Comparison of ENCODE assay signal across 14 cellular contexts in the genomic region with DNA sequence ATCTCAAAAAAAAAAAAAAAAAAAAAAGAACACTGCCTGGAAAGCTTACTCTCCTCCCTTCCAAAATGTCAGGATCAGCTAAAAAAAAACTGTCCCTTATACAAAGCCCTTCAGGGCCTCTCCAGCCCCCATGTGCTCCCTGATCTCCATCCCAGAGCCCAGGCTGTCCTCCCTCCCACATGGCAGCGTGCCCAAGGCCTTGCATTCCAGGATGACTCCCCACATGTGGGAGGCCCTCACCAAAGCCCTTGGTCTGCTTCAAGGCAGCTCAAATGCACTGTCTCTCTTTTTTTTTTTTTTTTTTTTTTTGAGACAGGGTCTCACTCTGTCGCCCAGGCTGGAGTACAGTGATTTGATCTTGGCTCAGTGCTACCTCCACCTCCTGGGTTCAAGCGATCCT. TPM values are rescaled to one million over a fixed set of nuclear protein-coding genes. Genes with fewer than 3 reads are reported as not detected.
DNase-seq lines count a peak whose midpoint lies in the region; ATAC-seq and TF ChIP-seq lines count a peak whose summit lies in the region.
"Had no signal": no experiment of that assay in that cellular context is flagged by ENCODE, and none has a peak within 500 bp of the region (broad histone marks: within the 10 kb centered on the region; RNA-seq: fewer than 3 reads in every experiment).

No MANE protein-coding gene starts in this region.

- peaks cover 10% of the 10 kb centered on the region for H3K4me1 ChIP-seq in NT2/D1 (ENCODE audit: insufficient read depth, insufficient read length)

- H3K4me3 ChIP-seq in NT2/D1 (ENCODE audit: insufficient read length, low read depth) = no peak overlapping the region
- H3K4me3 ChIP-seq: right atrium auricular region had no signal

- no peaks in the 10 kb centered on the region for H3K9me3 ChIP-seq in NT2/D1 (ENCODE audit: insufficient read depth, low read length)
- H3K9me3 ChIP-seq: right atrium auricular region had no signal

- ATAC-seq in stimulated activated naive B cell treated with anti-CD40 and anti-IgM and Interleukin-4, amounts not matched to agents 10 μg/mL and 1 μg/mL and 100 μg/mL, for 72 hours (replicated peaks) = no peak
- ATAC-seq: CD8-positive, alpha-beta T cell; left cardiac atrium; stimulated activated naive CD8-positive, alpha-beta T cell treated with anti-CD3 and anti-CD28 coated beads, Interleukin-15, amount 100 ng/mL, for 72 hours had no signal

- TF ChIP-seq CTCF in progenitor cell of endocrine pancreas (IDR thresholded peaks at IDR 0.05; ENCODE audit: unreplicated experiment) = no peak

- H3K27ac Mint-ChIP-seq in progenitor cell of endocrine pancreas = peak overlapping the region; percentile 56
- no peak overlapping the region for H3K27ac Mint-ChIP-seq in stimulated activated naive B cell treated with anti-CD40 and anti-IgM and Interleukin-4, amounts not matched to agents 10 μg/mL and 1 μg/mL and 100 μg/mL, for 72 hours
- H3K27ac Mint-ChIP-seq: CD8-positive, alpha-beta T cell; stimulated activated naive CD8-positive, alpha-beta T cell treated with anti-CD3 and anti-CD28 coated beads, Interleukin-15, amount 100 ng/mL, for 72 hours had no signal

- H3K36me3 Mint-ChIP-seq in progenitor cell of endocrine pancreas (ENCODE audit: insufficient read depth) = no peaks in the 10 kb centered on the region
- peaks cover 0 to 2% of the 10 kb centered on the region in 2 donors for H3K36me3 Mint-ChIP-seq in stimulated activated naive B cell treated with anti-CD40 and anti-IgM and Interleukin-4, amounts not matched to agents 10 μg/mL and 1 μg/mL and 100 μg/mL, for 72 hours

- H3K9ac ChIP-seq in NT2/D1 (ENCODE audit: insufficient read length, low read depth) = peak overlapping the region; percentile 37

- no peaks in the 10 kb centered on the region for H3K27me3 Mint-ChIP-seq in progenitor cell of endocrine pancreas
- no peaks in the 10 kb centered on the region for H3K27me3 Mint-ChIP-seq in stimulated activated naive B cell treated with anti-CD40 and anti-IgM and Interleukin-4, amounts not matched to agents 10 μg/mL and 1 μg/mL and 100 μg/mL, for 72 hours
- H3K27me3 Mint-ChIP-seq: stimulated activated naive CD8-positive, alpha-beta T cell treated with anti-CD3 and anti-CD28 coated beads, Interleukin-15, amount 100 ng/mL, for 72 hours had no signal

- H3K4me1 Mint-ChIP-seq in progenitor cell of endocrine pancreas (ENCODE audit: low read depth) = peaks cover 24% of the 10 kb centered on the region
- H3K4me1 Mint-ChIP-seq in stimulated activated naive B cell treated with anti-CD40 and anti-IgM and Interleukin-4, amounts not matched to agents 10 μg/mL and 1 μg/mL and 100 μg/mL, for 72 hours = peaks cover 18 to 27% of the 10 kb centered on the region in 2 donors

- H3K27me3 ChIP-seq in NT2/D1 (ENCODE audit: insufficient read depth, insufficient read length) = peaks cover 5% of the 10 kb centered on the region
- H3K27me3 ChIP-seq: right atrium auricular region had no signal

- no peaks in the 10 kb centered on the region for H3K9me3 Mint-ChIP-seq in progenitor cell of endocrine pancreas (ENCODE audit: low read depth)
- H3K9me3 Mint-ChIP-seq in stimulated activated naive B cell treated with anti-CD40 and anti-IgM and Interleukin-4, amounts not matched to agents 10 μg/mL and 1 μg/mL and 100 μg/mL, for 72 hours = no peaks in the 10 kb centered on the region
- H3K9me3 Mint-ChIP-seq: CD8-positive, alpha-beta T cell; stimulated activated naive CD8-positive, alpha-beta T cell treated with anti-CD3 and anti-CD28 coated beads, Interleukin-15, amount 100 ng/mL, for 72 hours had no signal

- H3K4me3 Mint-ChIP-seq in progenitor cell of endocrine pancreas (ENCODE audit: low read depth) = no peak overlapping the region
- H3K4me3 Mint-ChIP-seq in stimulated activated naive B cell treated with anti-CD40 and anti-IgM and Interleukin-4, amounts not matched to agents 10 μg/mL and 1 μg/mL and 100 μg/mL, for 72 hours = no peak overlapping the region

- DNase-seq in GM04503 (ENCODE audit: low read depth) (peak; percentile 22), NT2/D1 (ENCODE audit: low read depth, low spot score) (no peak), fibroblast of peridontal ligament (ENCODE audit: extremely low read depth) (peak; percentile 47), progenitor cell of endocrine pancreas (ENCODE audit: low spot score, unreplicated experiment) (no peak), dermis blood vessel endothelial cell (no peak), GDM1 (lab: John Stamatoyannopoulos, UW) (no peak)
- DNase-seq in stimulated activated naive B cell treated with anti-CD40 and anti-IgM and Interleukin-4, amounts not matched to agents 10 μg/mL and 1 μg/mL and 100 μg/mL, for 72 hours = no peak
- DNase-seq: activated CD4-positive, CD25-positive, alpha-beta regulatory T cell; activated T-cell treated with anti-CD3 and anti-CD28 coated beads for 4 hours; anterior cingulate cortex; CD8-positive, alpha-beta T cell; left cardiac atrium; stimulated activated naive CD8-positive, alpha-beta T cell treated with anti-CD3 and anti-CD28 coated beads, Interleukin-15, amount 100 ng/mL, for 72 hours had no signal

- peaks cover 45% of the 10 kb centered on the region for H3K36me3 ChIP-seq in NT2/D1 (ENCODE audit: insufficient read depth, insufficient read length, low read length)
- H3K36me3 ChIP-seq: right atrium auricular region had no signal

RNA-seq across cellular contexts. Expression of gene FDXR, which starts 2.3 kb away (rescaled TPM):
- 16.9 and 18.2 TPM in 2 replicates for total RNA-seq in progenitor cell of endocrine pancreas
- total RNA-seq in dermis blood vessel endothelial cell = 36.2 and 59.5 TPM in 2 replicates

RNA-seq across cellular contexts. Expression of gene GRIN2C, which starts 10.8 kb away (rescaled TPM):
- total RNA-seq in progenitor cell of endocrine pancreas (0.57 and 0.84 TPM in 2 replicates), dermis blood vessel endothelial cell (0.14 and 0.17 TPM in 2 replicates)
- total RNA-seq: CD8-positive, alpha-beta T cell had no signal

RNA-seq across cellular contexts. Expression of gene FADS6, which starts 22.9 kb away (rescaled TPM):
- total RNA-seq in progenitor cell of endocrine pancreas (0.14 and 0.42 TPM in 2 replicates), dermis blood vessel endothelial cell (0.05 TPM in 1 of 2 replicates, not detected in the other)
- total RNA-seq: CD8-positive, alpha-beta T cell; left cardiac atrium; right atrium auricular region had no signal

RNA-seq across cellular contexts. Expression of gene USH1G, which starts 52.5 kb away (rescaled TPM):
- total RNA-seq in progenitor cell of endocrine pancreas = 0.18 and 0.19 TPM in 2 replicates
- total RNA-seq in dermis blood vessel endothelial cell = not detected in 2 replicates
- total RNA-seq: CD8-positive, alpha-beta T cell had no signal

RNA-seq across cellular contexts. Expression of gene OTOP2, which starts 53.6 kb away (rescaled TPM):
- total RNA-seq in progenitor cell of endocrine pancreas (not detected in 2 replicates), dermis blood vessel endothelial cell (not detected in 2 replicates)
- total RNA-seq: CD8-positive, alpha-beta T cell; left cardiac atrium; right atrium auricular region had no signal

Comparison
In these comparisons a context has a peak if more than half of its experiments do, and no peak if none do; other contexts are left out.
1. DNase-seq: peak in GM04503 (single experiment) and fibroblast of peridontal ligament (single experiment); none in NT2/D1 (single experiment), progenitor cell of endocrine pancreas (single experiment), dermis blood vessel endothelial cell (single experiment), stimulated activated naive B cell treated with anti-CD40 and anti-IgM and Interleukin-4, amounts not matched to agents 10 μg/mL and 1 μg/mL and 100 μg/mL, for 72 hours (single experiment) and GDM1 (single experiment).